In genomic region chr16:30382398-30383015, GRCh38 we compare ENCODE assay signal across 9 cellular contexts. TPM values are rescaled to one million over a fixed set of nuclear protein-coding genes. Genes with fewer than 3 reads are reported as not detected.
DNase-seq lines count a peak whose midpoint lies in the region; ATAC-seq and TF ChIP-seq lines count a peak whose summit lies in the region.
"Had no signal": no experiment of that assay in that cellular context is flagged by ENCODE, and none has a peak within 500 bp of the region (broad histone marks: within the 10 kb centered on the region; RNA-seq: fewer than 3 reads in every experiment).

Gene SEPTIN1 (minus strand): TSS chr16:30382561. CDS start chr16:30382542, 19 bp downstream.

- H3K9me3 Mint-ChIP-seq in naive thymus-derived CD8-positive, alpha-beta T cell: no peaks in the 10 kb centered on the region

- H3K4me3 Mint-ChIP-seq in naive thymus-derived CD8-positive, alpha-beta T cell: peak within 1 kb of the TSS; percentile 84 to 100 (median 96)

- peaks cover 5 to 21% (median 9%) of the 10 kb centered on the region in 9 donors for H3K4me1 ChIP-seq in heart right ventricle

- H3K36me3 ChIP-seq in heart right ventricle: no peaks in the 10 kb centered on the region

- 55 to 61% methylated on average over 11 of the region's 11 CpGs for WGBS in heart right ventricle, 2 donors

- H3K9me3 ChIP-seq in heart right ventricle: no peaks in the 10 kb centered on the region

- intact Hi-C loops in left ventricle myocardium superior (cut with micrococcal nuclease): no loop called here
- intact Hi-C loops in heart right ventricle (cut with DNase I): no loop called here

- H3K4me1 Mint-ChIP-seq in naive thymus-derived CD8-positive, alpha-beta T cell: peaks cover 28 to 65% (median 62%) of the 10 kb centered on the region in 4 donors

- no peaks in the 10 kb centered on the region for H3K27me3 ChIP-seq in heart right ventricle

- H3K36me3 Mint-ChIP-seq in naive thymus-derived CD8-positive, alpha-beta T cell: peaks cover 0 to 15% (median 6%) of the 10 kb centered on the region in 3 donors

- ATAC-seq in left ventricle myocardium superior (no peak), heart right ventricle (no peak), GM21717 (IDR thresholded peaks at IDR 0.05; ENCODE audit: unreplicated experiment) (no peak), HG03565 (IDR thresholded peaks at IDR 0.05; ENCODE audit: unreplicated experiment) (no peak), GM18520 (IDR thresholded peaks at IDR 0.05; ENCODE audit: unreplicated experiment) (no peak)
- peak; percentile 38 to 41 for ATAC-seq in naive thymus-derived CD8-positive, alpha-beta T cell

- DNase-seq in left ventricle myocardium superior: peak; percentile 36
- no peak for DNase-seq in heart right ventricle
- peak; percentile 71 for DNase-seq in activated T-cell treated with anti-CD3 and anti-CD28 coated beads for 24 hours (ENCODE audit: low read depth)
- peak; percentile 50 to 89 (median 72) for DNase-seq in naive thymus-derived CD8-positive, alpha-beta T cell
- no peak for DNase-seq in retina

- peak within 1 kb of the TSS in 2 of 10 donors; percentile 41 to 81 for H3K27ac ChIP-seq in heart right ventricle

- H3K4me3 ChIP-seq in heart right ventricle: peak within 1 kb of the TSS in 1 of 10 donors; percentile 50

- no peak for TF ChIP-seq CTCF in heart right ventricle (IDR thresholded peaks at IDR 0.05)

- no peaks in the 10 kb centered on the region for H3K27me3 Mint-ChIP-seq in naive thymus-derived CD8-positive, alpha-beta T cell

- POLR2A ChIA-PET in naive thymus-derived CD8-positive, alpha-beta T cell (lab: Charles Lee): interaction anchor here (0.5 to 8.4 kb wide), 27 partner anchors 9 to 787 kb away, joined by 3 to 166 read pairs (median 5); partner anchors contain the start of genes ALDOA, CD2BP2, CORO1A and DCTPP1

- peak within 1 kb of the TSS; percentile 96 to 100 (median 100) for H3K27ac Mint-ChIP-seq in naive thymus-derived CD8-positive, alpha-beta T cell

RNA-seq across cellular contexts. Expression of gene SEPTIN1, which starts in this region (rescaled TPM):
- total RNA-seq in left ventricle myocardium superior (2.5 TPM), heart right ventricle (1 to 10 TPM in 9 of 10 donors, under 1 TPM in 1; 0.97 to 6.8 (median 1.4) TPM)
- 1 to 10 TPM in 1 of 2 donors, under 1 TPM in 1; 0.78 to 3.4 TPM for polyA plus RNA-seq in heart right ventricle
- 100 to 1,000 TPM; 216 to 222 TPM for total RNA-seq in naive thymus-derived CD8-positive, alpha-beta T cell
- 100 to 1,000 TPM; 178 to 249 (median 242) TPM for polyA plus RNA-seq in naive thymus-derived CD8-positive, alpha-beta T cell
- total RNA-seq: SK-MEL-5 had no signal

Comparison
In these comparisons a context has a peak if more than half of its experiments do, and no peak if none do; other contexts are left out.
1. RNA of gene SEPTIN1 (total RNA-seq): 216 to 222 TPM in naive thymus-derived CD8-positive, alpha-beta T cell; 2.5 TPM in left ventricle myocardium superior (single experiment) and 0.97 to 6.8 TPM in heart right ventricle; every median in the first group is over 10 times any median in the second.
2. RNA of gene SEPTIN1 (polyA plus RNA-seq): 178 to 249 TPM in naive thymus-derived CD8-positive, alpha-beta T cell; 0.78 to 3.4 TPM in heart right ventricle; every median in the first group is over 10 times any median in the second.
3. DNase-seq: peak in left ventricle myocardium superior (single experiment), activated T-cell treated with anti-CD3 and anti-CD28 coated beads for 24 hours (single experiment) and naive thymus-derived CD8-positive, alpha-beta T cell (10 of 10); none in heart right ventricle (0 of 2) and retina (single experiment).
4. ATAC-seq: peak in naive thymus-derived CD8-positive, alpha-beta T cell (2 of 2); none in left ventricle myocardium superior (single experiment), heart right ventricle (0 of 8), GM21717 (single experiment), HG03565 (single experiment) and GM18520 (single experiment).